In the genomic region with DNA sequence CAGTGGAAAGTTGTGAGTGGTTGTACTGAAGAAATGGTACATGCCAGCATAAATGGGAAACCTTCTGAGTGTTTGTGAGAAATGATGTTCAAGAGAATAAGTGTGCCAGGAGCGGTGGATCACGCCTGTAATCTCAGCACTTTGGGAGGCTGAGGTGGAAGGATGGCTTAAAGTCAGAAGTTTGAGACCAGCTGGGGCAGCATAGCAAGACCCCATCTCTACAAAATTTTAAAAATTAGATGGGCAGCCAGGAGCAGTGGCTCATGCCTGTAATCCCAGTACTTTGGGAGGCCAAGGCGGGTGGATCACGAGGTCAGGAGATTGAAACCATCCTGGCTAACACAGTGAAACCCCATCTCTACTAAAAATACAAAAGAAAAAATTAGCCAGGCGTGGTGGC, we compare ENCODE assay signal across 2 cellular contexts.
TF ChIP-seq lines count a peak whose summit lies in the region.

No MANE protein-coding gene starts in this region.

TF ChIP-seq in HEK293, 187 proteins besides CTCF, POLR2A, EP300 and RAD21:
- peak; percentile 53; the same call in 1 of the 2 replicates for TF ChIP-seq ZNF121 (tag by site-specific recombination; IDR thresholded peaks at IDR 0.05)

TF ChIP-seq in HepG2, 621 proteins besides CTCF, POLR2A, EP300 and RAD21:
- TF ChIP-seq ZNF121 (CRISPR knock-in tag; IDR thresholded peaks at IDR 0.05): peak; percentile 61; the same call in 1 of the 2 replicates
